7 cellular contexts compared by ENCODE assay signal in the genomic region with DNA sequence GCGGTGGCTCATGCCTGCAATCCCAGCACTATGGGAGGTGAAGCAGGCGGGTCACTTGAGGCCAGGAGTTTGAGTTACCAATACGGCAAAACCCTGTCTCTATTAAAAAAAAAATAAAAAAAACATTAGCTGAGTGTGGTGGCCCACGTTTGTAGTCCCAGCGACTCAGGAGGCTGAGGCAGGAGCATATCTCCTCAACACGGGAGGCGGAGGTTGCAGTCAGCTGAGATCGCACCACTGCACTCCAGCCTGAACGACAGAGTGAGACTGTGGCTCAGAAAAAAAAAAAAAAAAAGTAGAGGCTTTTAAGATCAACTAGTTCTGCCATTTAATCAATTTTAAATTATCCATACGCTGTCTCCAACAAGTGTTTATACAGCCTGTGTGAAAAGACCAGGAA.
"Had no signal": no experiment of that assay in that cellular context is flagged by ENCODE, and none has a peak within 500 bp of the region (broad histone marks: within the 10 kb centered on the region; RNA-seq: fewer than 3 reads in every experiment).

No MANE protein-coding gene starts in this region.

- H3K9ac ChIP-seq: GM23248 had no signal

- H3K9me3 ChIP-seq: HAP-1 had no signal

- H3K27ac ChIP-seq: GM23248, HL-60 had no signal

- ATAC-seq: HCT116, HepG2 had no signal

- DNase-seq: GM23248, GOT3, H7 had no signal

- H3K4me1 ChIP-seq: HAP-1 had no signal

- H2AFZ ChIP-seq: GM23248 had no signal

- FAIRE-seq: HepG2 had no signal

- H3K36me3 ChIP-seq: HAP-1 had no signal

- H3K4me3 ChIP-seq: GM23248, HAP-1 had no signal
